Comparison of ENCODE assay signal across 26 cellular contexts in genomic region chr1:58939146-58939545, GRCh38.
"Had no signal": no experiment of that assay in that cellular context is flagged by ENCODE, and none has a peak within 500 bp of the region (broad histone marks: within the 10 kb centered on the region; RNA-seq: fewer than 3 reads in every experiment).

No MANE protein-coding gene starts in this region.

- FAIRE-seq: astrocyte, colon had no signal

- DNase-seq: activated CD4-positive, alpha-beta memory T cell treated with anti-CD3 and anti-CD28 coated beads for 36 hours; activated CD4-positive, alpha-beta T cell treated with anti-CD3 and anti-CD28 coated beads for 36 hours; activated CD4-positive, CD25-positive, alpha-beta regulatory T cell; activated CD4-positive, CD25-positive, alpha-beta regulatory T cell treated with anti-CD3 and anti-CD28 coated beads, Interleukin-2, amount 50 U/mL, for 72 hours; activated CD8-positive, alpha-beta memory T cell treated with anti-CD3 and anti-CD28 coated beads, Interleukin-2, amount 50 U/mL, for 4 hours; activated CD8-positive, alpha-beta T cell treated with anti-CD3 and anti-CD28 coated beads, Interleukin-2, amount 10 ng/mL, durations not matched to agents 7 days and 5 days; activated effector memory CD4-positive, alpha-beta T cell treated with anti-CD3 and anti-CD28 coated beads, Interleukin-2, amount 50 U/mL, for 16 hours; activated naive CD4-positive, alpha-beta T cell treated with anti-CD3 and anti-CD28 coated beads, Interleukin-2, amount 10 ng/mL, durations not matched to agents 7 days and 5 days; activated naive CD8-positive, alpha-beta T cell treated with anti-CD3 and anti-CD28 coated beads, Interleukin-2, amount 10 ng/mL, durations not matched to agents 7 days and 5 days; activated T-cell treated with anti-CD3 and anti-CD28 coated beads, Interleukin-2, amount 50 U/mL, for 1 hour; activated T-cell treated with anti-CD3 and anti-CD28 coated beads, Interleukin-2, amount 50 U/mL, for 48 hours; brain microvascular endothelial cell; caudate nucleus; cortex of kidney; dermis blood vessel endothelial cell; effector CD4-positive, alpha-beta T cell; effector memory CD8-positive, alpha-beta T cell; gastrocnemius medialis; glutamatergic neuron; heart left ventricle; T-helper 2 cell had no signal

- ATAC-seq: activated CD4-positive, alpha-beta T cell treated with anti-CD3 and anti-CD28 coated beads for 36 hours; activated CD8-positive, alpha-beta memory T cell treated with anti-CD3 and anti-CD28 coated beads, Interleukin-2, amount 10 ng/mL, durations not matched to agents 7 days and 5 days; activated CD8-positive, alpha-beta T cell treated with anti-CD3 and anti-CD28 coated beads, Interleukin-2, amount 10 ng/mL, durations not matched to agents 7 days and 5 days; activated naive CD4-positive, alpha-beta T cell treated with anti-CD3 and anti-CD28 coated beads, Interleukin-2, amount 50 U/mL, for 72 hours; effector memory CD8-positive, alpha-beta T cell; foreskin keratinocyte; gastrocnemius medialis; heart left ventricle had no signal

- H3K4me3 ChIP-seq: gastrocnemius medialis, heart left ventricle had no signal
